In genomic region chr16:75647492-75648264, GRCh38 we compare ENCODE assay signal across 1 cellular context.
TF ChIP-seq lines count a peak whose summit lies in the region.

KARS1 (minus strand) TSS chr16:75647665; CDS start chr16:75647639, 26 bp downstream.
TERF2IP (plus strand) TSS chr16:75647773; CDS start chr16:75647883, 110 bp downstream.

TF ChIP-seq in HepG2, 621 proteins besides CTCF, POLR2A, EP300 and RAD21 (continued from another document):
- TF ChIP-seq, protein P1, sequence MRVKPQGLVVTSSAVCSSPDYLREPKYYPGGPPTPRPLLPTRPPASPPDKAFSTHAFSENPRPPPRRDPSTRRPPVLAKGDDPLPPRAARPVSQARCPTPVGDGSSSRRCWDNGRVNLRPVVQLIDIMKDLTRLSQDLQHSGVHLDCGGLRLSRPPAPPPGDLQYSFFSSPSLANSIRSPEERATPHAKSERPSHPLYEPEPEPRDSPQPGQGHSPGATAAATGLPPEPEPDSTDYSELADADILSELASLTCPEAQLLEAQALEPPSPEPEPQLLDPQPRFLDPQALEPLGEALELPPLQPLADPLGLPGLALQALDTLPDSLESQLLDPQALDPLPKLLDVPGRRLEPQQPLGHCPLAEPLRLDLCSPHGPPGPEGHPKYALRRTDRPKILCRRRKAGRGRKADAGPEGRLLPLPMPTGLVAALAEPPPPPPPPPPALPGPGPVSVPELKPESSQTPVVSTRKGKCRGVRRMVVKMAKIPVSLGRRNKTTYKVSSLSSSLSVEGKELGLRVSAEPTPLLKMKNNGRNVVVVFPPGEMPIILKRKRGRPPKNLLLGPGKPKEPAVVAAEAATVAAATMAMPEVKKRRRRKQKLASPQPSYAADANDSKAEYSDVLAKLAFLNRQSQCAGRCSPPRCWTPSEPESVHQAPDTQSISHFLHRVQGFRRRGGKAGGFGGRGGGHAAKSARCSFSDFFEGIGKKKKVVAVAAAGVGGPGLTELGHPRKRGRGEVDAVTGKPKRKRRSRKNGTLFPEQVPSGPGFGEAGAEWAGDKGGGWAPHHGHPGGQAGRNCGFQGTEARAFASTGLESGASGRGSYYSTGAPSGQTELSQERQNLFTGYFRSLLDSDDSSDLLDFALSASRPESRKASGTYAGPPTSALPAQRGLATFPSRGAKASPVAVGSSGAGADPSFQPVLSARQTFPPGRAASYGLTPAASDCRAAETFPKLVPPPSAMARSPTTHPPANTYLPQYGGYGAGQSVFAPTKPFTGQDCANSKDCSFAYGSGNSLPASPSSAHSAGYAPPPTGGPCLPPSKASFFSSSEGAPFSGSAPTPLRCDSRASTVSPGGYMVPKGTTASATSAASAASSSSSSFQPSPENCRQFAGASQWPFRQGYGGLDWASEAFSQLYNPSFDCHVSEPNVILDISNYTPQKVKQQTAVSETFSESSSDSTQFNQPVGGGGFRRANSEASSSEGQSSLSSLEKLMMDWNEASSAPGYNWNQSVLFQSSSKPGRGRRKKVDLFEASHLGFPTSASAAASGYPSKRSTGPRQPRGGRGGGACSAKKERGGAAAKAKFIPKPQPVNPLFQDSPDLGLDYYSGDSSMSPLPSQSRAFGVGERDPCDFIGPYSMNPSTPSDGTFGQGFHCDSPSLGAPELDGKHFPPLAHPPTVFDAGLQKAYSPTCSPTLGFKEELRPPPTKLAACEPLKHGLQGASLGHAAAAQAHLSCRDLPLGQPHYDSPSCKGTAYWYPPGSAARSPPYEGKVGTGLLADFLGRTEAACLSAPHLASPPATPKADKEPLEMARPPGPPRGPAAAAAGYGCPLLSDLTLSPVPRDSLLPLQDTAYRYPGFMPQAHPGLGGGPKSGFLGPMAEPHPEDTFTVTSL (CRISPR knock-in tag; IDR thresholded peaks at IDR 0.05; ENCODE audit: borderline replicate concordance) = no peak; the same call in 1 of the 2 replicates
- TF ChIP-seq SMC3 (IDR thresholded peaks at IDR 0.05; ENCODE audit: low read length) (no peak), CREM (IDR thresholded peaks at IDR 0.05) (peak; percentile 74), CREM (CRISPR knock-in tag; IDR thresholded peaks at IDR 0.05) (no peak), ZNF619 (CRISPR knock-in tag; IDR thresholded peaks at IDR 0.05) (peak; percentile 68), GMEB1 (CRISPR knock-in tag; IDR thresholded peaks at IDR 0.05; ENCODE audit: borderline replicate concordance) (peak; percentile 81), SMARCE1 (IDR thresholded peaks at IDR 0.05; ENCODE audit: borderline replicate concordance) (no peak), LBX2 (CRISPR knock-in tag; IDR thresholded peaks at IDR 0.05; ENCODE audit: borderline replicate concordance) (peak; percentile 86; the same call in 1 of the 2 replicates), RCOR2 (CRISPR knock-in tag; IDR thresholded peaks at IDR 0.05) (0 out of 2 replicates have a peak, but pooled peaks have one; percentile 20), TCF7 (IDR thresholded peaks at IDR 0.05; ENCODE audit: low read depth) (no peak), PITX1 (CRISPR knock-in tag; IDR thresholded peaks at IDR 0.05) (peak; percentile 52), ZFP82 (CRISPR knock-in tag; IDR thresholded peaks at IDR 0.05; ENCODE audit: borderline replicate concordance) (peak; percentile 30; the same call in 1 of the 2 replicates), ZSCAN9 (CRISPR knock-in tag; IDR thresholded peaks at IDR 0.05; ENCODE audit: borderline replicate concordance) (peak; percentile 61; the same call in 1 of the 2 replicates), ZNF709 (CRISPR knock-in tag; IDR thresholded peaks at IDR 0.05) (peak; percentile 50), TBX2 (CRISPR knock-in tag; IDR thresholded peaks at IDR 0.05; ENCODE audit: borderline replicate concordance) (peak; percentile 82; the same call in 1 of the 2 replicates), MTF2 (CRISPR knock-in tag; IDR thresholded peaks at IDR 0.05; ENCODE audit: borderline replicate concordance) (peak; percentile 72; the same call in 1 of the 2 replicates), JDP2 (CRISPR knock-in tag; IDR thresholded peaks at IDR 0.05; ENCODE audit: borderline replicate concordance) (no peak), ZNF24 (IDR thresholded peaks at IDR 0.05) (no peak; the same call in 1 of the 2 replicates), ZFAT (CRISPR knock-in tag; conservative IDR thresholded peaks at IDR 0.05) (no peak), ARID2 (CRISPR knock-in tag; IDR thresholded peaks at IDR 0.05; ENCODE audit: borderline replicate concordance) (no peak), MEIS2 (CRISPR knock-in tag; IDR thresholded peaks at IDR 0.05) (peak; percentile 86), ZMYM2 (CRISPR knock-in tag; IDR thresholded peaks at IDR 0.05) (no peak), XRCC5 (optimal IDR thresholded peaks at IDR 0.05; ENCODE audit: low read length) (peak; percentile 76), RFXANK (CRISPR knock-in tag; IDR thresholded peaks at IDR 0.05) (no peak), POLR2G (IDR thresholded peaks at IDR 0.05; ENCODE audit: low read depth, low read length) (peak; percentile 99), ZSCAN30 (CRISPR knock-in tag; IDR thresholded peaks at IDR 0.05) (peak; percentile 92; the same call in 1 of the 2 replicates), CENPT (CRISPR knock-in tag; IDR thresholded peaks at IDR 0.05; ENCODE audit: low read depth) (0 out of 2 replicates have a peak, but pooled peaks have one; percentile 45), ZUFSP (CRISPR knock-in tag; IDR thresholded peaks at IDR 0.05; ENCODE audit: borderline replicate concordance) (no peak), CAMTA2 (CRISPR knock-in tag; IDR thresholded peaks at IDR 0.05; ENCODE audit: borderline replicate concordance) (0 out of 2 replicates have a peak, but pooled peaks have one; percentile 41), ZNF788 (CRISPR knock-in tag; IDR thresholded peaks at IDR 0.05; ENCODE audit: borderline replicate concordance) (peak; percentile 80)
- TF ChIP-seq, protein P2, sequence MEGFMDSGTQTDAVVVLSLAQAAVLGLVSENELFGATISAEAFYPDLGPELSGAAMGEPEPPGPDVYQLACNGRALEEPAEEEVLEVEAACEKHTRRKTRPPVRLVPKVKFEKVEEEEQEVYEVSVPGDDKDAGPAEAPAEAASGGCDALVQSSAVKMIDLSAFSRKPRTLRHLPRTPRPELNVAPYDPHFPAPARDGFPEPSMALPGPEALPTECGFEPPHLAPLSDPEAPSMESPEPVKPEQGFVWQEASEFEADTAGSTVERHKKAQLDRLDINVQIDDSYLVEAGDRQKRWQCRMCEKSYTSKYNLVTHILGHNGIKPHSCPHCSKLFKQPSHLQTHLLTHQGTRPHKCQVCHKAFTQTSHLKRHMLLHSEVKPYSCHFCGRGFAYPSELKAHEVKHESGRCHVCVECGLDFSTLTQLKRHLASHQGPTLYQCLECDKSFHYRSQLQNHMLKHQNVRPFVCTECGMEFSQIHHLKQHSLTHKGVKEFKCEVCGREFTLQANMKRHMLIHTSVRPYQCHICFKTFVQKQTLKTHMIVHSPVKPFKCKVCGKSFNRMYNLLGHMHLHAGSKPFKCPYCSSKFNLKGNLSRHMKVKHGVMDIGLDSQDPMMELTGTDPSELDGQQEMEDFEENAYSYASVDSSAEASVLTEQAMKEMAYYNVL (CRISPR knock-in tag; IDR thresholded peaks at IDR 0.05; ENCODE audit: borderline replicate concordance) = peak; percentile 72; the same call in 1 of the 2 replicates
